ENCODE assay signal across 1 cellular context in the genomic region with DNA sequence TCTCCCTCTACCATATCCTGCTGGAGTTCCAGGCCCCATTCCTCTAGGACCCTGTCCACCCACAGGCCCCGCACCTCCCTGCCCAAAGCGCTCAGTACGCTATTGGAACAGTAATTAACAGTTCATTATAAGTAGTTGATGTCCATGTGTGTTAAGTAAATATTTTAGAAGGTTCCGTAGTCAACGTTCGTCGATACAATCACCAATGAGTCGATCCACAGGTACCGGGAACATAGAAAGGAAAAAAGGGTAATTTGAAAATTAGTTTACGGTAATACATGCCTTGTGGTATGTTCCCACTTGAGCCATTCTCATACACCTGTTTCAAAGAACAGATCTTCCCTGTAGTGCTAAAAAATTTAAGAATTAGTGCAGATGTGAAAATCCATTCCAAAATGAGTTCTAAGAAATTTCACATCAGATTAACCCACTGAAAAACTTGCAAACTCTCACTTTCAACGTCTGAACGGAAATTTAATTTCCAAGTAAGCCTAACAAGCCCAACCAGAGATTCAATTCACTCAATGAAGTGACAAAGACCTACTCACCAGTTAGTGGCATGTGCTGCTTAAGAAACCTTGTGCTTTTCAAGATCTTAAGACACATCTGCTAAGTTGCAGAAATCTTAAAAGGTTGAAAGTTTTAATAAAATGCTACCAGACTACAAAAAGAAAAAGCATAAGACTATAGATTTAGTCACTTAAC.
TF ChIP-seq lines count a peak whose summit lies in the region.

No MANE protein-coding gene starts in this region.

TF ChIP-seq in HepG2, 621 proteins besides CTCF, POLR2A, EP300 and RAD21 (continued from another document and continues in another):
- TF ChIP-seq, protein P1, sequence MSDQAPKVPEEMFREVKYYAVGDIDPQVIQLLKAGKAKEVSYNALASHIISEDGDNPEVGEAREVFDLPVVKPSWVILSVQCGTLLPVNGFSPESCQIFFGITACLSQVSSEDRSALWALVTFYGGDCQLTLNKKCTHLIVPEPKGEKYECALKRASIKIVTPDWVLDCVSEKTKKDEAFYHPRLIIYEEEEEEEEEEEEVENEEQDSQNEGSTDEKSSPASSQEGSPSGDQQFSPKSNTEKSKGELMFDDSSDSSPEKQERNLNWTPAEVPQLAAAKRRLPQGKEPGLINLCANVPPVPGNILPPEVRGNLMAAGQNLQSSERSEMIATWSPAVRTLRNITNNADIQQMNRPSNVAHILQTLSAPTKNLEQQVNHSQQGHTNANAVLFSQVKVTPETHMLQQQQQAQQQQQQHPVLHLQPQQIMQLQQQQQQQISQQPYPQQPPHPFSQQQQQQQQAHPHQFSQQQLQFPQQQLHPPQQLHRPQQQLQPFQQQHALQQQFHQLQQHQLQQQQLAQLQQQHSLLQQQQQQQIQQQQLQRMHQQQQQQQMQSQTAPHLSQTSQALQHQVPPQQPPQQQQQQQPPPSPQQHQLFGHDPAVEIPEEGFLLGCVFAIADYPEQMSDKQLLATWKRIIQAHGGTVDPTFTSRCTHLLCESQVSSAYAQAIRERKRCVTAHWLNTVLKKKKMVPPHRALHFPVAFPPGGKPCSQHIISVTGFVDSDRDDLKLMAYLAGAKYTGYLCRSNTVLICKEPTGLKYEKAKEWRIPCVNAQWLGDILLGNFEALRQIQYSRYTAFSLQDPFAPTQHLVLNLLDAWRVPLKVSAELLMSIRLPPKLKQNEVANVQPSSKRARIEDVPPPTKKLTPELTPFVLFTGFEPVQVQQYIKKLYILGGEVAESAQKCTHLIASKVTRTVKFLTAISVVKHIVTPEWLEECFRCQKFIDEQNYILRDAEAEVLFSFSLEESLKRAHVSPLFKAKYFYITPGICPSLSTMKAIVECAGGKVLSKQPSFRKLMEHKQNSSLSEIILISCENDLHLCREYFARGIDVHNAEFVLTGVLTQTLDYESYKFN (CRISPR knock-in tag; conservative IDR thresholded peaks at IDR 0.05) = no peak
- TF ChIP-seq AGO2 (optimal IDR thresholded peaks at IDR 0.05; ENCODE audit: low read depth, low read length) (peak; percentile 6), ASH2L (IDR thresholded peaks at IDR 0.05; ENCODE audit: insufficient read length, low read depth, low read length) (no peak), ELF3 (CRISPR knock-in tag; IDR thresholded peaks at IDR 0.05) (no peak), KDM5B (CRISPR knock-in tag; IDR thresholded peaks at IDR 0.05; ENCODE audit: borderline replicate concordance) (no peak), RBM22 (optimal IDR thresholded peaks at IDR 0.05; ENCODE audit: low read length) (peak; percentile 41), ZBTB38 (CRISPR knock-in tag; IDR thresholded peaks at IDR 0.05) (0 out of 2 replicates have a peak, but pooled peaks have one; percentile 39), ZMYM3 (CRISPR knock-in tag; IDR thresholded peaks at IDR 0.05) (no peak), RBFOX2 (IDR thresholded peaks at IDR 0.05; ENCODE audit: low read depth, low read length) (no peak), RAD51 (IDR thresholded peaks at IDR 0.05; ENCODE audit: borderline replicate concordance) (no peak), KLF11 (CRISPR knock-in tag; IDR thresholded peaks at IDR 0.05) (no peak), PCBP2 (optimal IDR thresholded peaks at IDR 0.05; ENCODE audit: low read depth, low read length, poor library complexity, severe bottlenecking) (no peak), PRPF4 (IDR thresholded peaks at IDR 0.05; ENCODE audit: low read depth, low read length, poor library complexity, severe bottlenecking) (peak; percentile 82), ZNF772 (CRISPR knock-in tag; IDR thresholded peaks at IDR 0.05) (no peak), ZNF225 (CRISPR knock-in tag; IDR thresholded peaks at IDR 0.05) (no peak), ZNF674 (CRISPR knock-in tag; IDR thresholded peaks at IDR 0.05; ENCODE audit: low read depth) (no peak)
- TF ChIP-seq, protein P2, sequence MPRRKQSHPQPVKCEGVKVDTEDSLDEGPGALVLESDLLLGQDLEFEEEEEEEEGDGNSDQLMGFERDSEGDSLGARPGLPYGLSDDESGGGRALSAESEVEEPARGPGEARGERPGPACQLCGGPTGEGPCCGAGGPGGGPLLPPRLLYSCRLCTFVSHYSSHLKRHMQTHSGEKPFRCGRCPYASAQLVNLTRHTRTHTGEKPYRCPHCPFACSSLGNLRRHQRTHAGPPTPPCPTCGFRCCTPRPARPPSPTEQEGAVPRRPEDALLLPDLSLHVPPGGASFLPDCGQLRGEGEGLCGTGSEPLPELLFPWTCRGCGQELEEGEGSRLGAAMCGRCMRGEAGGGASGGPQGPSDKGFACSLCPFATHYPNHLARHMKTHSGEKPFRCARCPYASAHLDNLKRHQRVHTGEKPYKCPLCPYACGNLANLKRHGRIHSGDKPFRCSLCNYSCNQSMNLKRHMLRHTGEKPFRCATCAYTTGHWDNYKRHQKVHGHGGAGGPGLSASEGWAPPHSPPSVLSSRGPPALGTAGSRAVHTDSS (CRISPR knock-in tag; conservative IDR thresholded peaks at IDR 0.05) = no peak
- TF ChIP-seq, protein P3, sequence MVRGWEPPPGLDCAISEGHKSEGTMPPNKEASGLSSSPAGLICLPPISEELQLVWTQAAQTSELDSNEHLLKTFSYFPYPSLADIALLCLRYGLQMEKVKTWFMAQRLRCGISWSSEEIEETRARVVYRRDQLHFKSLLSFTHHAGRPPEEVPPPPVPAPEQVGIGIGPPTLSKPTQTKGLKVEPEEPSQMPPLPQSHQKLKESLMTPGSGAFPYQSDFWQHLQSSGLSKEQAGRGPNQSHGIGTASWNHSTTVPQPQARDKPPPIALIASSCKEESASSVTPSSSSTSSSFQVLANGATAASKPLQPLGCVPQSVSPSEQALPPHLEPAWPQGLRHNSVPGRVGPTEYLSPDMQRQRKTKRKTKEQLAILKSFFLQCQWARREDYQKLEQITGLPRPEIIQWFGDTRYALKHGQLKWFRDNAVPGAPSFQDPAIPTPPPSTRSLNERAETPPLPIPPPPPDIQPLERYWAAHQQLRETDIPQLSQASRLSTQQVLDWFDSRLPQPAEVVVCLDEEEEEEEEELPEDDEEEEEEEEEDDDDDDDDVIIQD (CRISPR knock-in tag; IDR thresholded peaks at IDR 0.05; ENCODE audit: low read depth) = no peak
- TF ChIP-seq, protein P4, sequence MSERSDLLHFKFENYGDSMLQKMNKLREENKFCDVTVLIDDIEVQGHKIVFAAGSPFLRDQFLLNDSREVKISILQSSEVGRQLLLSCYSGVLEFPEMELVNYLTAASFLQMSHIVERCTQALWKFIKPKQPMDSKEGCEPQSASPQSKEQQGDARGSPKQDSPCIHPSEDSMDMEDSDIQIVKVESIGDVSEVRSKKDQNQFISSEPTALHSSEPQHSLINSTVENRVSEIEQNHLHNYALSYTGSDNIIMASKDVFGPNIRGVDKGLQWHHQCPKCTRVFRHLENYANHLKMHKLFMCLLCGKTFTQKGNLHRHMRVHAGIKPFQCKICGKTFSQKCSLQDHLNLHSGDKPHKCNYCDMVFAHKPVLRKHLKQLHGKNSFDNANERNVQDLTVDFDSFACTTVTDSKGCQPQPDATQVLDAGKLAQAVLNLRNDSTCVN (CRISPR knock-in tag; IDR thresholded peaks at IDR 0.05; ENCODE audit: borderline replicate concordance) = no peak
- TF ChIP-seq, protein P5, sequence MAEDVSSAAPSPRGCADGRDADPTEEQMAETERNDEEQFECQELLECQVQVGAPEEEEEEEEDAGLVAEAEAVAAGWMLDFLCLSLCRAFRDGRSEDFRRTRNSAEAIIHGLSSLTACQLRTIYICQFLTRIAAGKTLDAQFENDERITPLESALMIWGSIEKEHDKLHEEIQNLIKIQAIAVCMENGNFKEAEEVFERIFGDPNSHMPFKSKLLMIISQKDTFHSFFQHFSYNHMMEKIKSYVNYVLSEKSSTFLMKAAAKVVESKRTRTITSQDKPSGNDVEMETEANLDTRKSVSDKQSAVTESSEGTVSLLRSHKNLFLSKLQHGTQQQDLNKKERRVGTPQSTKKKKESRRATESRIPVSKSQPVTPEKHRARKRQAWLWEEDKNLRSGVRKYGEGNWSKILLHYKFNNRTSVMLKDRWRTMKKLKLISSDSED (CRISPR knock-in tag; IDR thresholded peaks at IDR 0.05) = no peak
- TF ChIP-seq, protein P6, sequence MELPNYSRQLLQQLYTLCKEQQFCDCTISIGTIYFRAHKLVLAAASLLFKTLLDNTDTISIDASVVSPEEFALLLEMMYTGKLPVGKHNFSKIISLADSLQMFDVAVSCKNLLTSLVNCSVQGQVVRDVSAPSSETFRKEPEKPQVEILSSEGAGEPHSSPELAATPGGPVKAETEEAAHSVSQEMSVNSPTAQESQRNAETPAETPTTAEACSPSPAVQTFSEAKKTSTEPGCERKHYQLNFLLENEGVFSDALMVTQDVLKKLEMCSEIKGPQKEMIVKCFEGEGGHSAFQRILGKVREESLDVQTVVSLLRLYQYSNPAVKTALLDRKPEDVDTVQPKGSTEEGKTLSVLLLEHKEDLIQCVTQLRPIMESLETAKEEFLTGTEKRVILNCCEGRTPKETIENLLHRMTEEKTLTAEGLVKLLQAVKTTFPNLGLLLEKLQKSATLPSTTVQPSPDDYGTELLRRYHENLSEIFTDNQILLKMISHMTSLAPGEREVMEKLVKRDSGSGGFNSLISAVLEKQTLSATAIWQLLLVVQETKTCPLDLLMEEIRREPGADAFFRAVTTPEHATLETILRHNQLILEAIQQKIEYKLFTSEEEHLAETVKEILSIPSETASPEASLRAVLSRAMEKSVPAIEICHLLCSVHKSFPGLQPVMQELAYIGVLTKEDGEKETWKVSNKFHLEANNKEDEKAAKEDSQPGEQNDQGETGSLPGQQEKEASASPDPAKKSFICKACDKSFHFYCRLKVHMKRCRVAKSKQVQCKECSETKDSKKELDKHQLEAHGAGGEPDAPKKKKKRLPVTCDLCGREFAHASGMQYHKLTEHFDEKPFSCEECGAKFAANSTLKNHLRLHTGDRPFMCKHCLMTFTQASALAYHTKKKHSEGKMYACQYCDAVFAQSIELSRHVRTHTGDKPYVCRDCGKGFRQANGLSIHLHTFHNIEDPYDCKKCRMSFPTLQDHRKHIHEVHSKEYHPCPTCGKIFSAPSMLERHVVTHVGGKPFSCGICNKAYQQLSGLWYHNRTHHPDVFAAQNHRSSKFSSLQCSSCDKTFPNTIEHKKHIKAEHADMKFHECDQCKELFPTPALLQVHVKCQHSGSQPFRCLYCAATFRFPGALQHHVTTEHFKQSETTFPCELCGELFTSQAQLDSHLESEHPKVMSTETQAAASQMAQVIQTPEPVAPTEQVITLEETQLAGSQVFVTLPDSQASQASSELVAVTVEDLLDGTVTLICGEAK (IDR thresholded peaks at IDR 0.05) = no peak
- TF ChIP-seq, protein P6 (CRISPR knock-in tag; IDR thresholded peaks at IDR 0.05) = no peak
- TF ChIP-seq, protein P7, sequence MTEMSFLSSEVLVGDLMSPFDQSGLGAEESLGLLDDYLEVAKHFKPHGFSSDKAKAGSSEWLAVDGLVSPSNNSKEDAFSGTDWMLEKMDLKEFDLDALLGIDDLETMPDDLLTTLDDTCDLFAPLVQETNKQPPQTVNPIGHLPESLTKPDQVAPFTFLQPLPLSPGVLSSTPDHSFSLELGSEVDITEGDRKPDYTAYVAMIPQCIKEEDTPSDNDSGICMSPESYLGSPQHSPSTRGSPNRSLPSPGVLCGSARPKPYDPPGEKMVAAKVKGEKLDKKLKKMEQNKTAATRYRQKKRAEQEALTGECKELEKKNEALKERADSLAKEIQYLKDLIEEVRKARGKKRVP (CRISPR knock-in tag; IDR thresholded peaks at IDR 0.05) = no peak
- TF ChIP-seq, protein P8, sequence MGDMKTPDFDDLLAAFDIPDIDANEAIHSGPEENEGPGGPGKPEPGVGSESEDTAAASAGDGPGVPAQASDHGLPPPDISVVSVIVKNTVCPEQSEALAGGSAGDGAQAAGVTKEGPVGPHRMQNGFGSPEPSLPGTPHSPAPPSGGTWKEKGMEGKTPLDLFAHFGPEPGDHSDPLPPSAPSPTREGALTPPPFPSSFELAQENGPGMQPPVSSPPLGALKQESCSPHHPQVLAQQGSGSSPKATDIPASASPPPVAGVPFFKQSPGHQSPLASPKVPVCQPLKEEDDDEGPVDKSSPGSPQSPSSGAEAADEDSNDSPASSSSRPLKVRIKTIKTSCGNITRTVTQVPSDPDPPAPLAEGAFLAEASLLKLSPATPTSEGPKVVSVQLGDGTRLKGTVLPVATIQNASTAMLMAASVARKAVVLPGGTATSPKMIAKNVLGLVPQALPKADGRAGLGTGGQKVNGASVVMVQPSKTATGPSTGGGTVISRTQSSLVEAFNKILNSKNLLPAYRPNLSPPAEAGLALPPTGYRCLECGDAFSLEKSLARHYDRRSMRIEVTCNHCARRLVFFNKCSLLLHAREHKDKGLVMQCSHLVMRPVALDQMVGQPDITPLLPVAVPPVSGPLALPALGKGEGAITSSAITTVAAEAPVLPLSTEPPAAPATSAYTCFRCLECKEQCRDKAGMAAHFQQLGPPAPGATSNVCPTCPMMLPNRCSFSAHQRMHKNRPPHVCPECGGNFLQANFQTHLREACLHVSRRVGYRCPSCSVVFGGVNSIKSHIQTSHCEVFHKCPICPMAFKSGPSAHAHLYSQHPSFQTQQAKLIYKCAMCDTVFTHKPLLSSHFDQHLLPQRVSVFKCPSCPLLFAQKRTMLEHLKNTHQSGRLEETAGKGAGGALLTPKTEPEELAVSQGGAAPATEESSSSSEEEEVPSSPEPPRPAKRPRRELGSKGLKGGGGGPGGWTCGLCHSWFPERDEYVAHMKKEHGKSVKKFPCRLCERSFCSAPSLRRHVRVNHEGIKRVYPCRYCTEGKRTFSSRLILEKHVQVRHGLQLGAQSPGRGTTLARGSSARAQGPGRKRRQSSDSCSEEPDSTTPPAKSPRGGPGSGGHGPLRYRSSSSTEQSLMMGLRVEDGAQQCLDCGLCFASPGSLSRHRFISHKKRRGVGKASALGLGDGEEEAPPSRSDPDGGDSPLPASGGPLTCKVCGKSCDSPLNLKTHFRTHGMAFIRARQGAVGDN (CRISPR knock-in tag; IDR thresholded peaks at IDR 0.05) = no peak
